In genomic region chr4:41475362-41475901, GRCh38 we compare ENCODE assay signal across 8 cellular contexts.
DNase-seq lines count a peak whose midpoint lies in the region; ATAC-seq and TF ChIP-seq lines count a peak whose summit lies in the region.
"Not testable (repeated sequence)": the region's sequence is repeated elsewhere in the genome, so short reads cannot be mapped to it uniquely, and the experiment has no call there.

No MANE protein-coding gene starts in this region.

- not testable (repeated sequence) for H3K36me3 ChIP-seq in left lung

- H3K4me3 ChIP-seq in fibroblast of the aortic adventitia (ENCODE audit: low read depth, low read length); left lung: not testable (repeated sequence)

- intact Hi-C loops in MCF 10A (cut with micrococcal nuclease): loop anchor here (5.0 kb wide), 1 partner anchor 113 kb away; no protein-coding TSS in a partner anchor
- intact Hi-C loops in left lung (cut with DNase I): not testable (repeated sequence)

- TF ChIP-seq CTCF in RWPE1 (conservative IDR thresholded peaks at IDR 0.05; ENCODE audit: low read depth); MCF 10A (IDR thresholded peaks at IDR 0.05; ENCODE audit: unreplicated experiment); fibroblast of the aortic adventitia (IDR thresholded peaks at IDR 0.05; ENCODE audit: insufficient read depth, low read length); left lung (IDR thresholded peaks at IDR 0.05): not testable (repeated sequence)

- BruUV-seq in MCF 10A (replicated peaks; lab: Mats Ljungman, UMichigan): not testable (repeated sequence)

- H3K4me1 Mint-ChIP-seq in MCF 10A (ENCODE audit: insufficient read depth, unreplicated experiment): peaks cover 21% of the 10 kb centered on the region

- peak overlapping the region; percentile 53 for H3K27ac Mint-ChIP-seq in MCF 10A (ENCODE audit: low read depth, unreplicated experiment)

- peak; percentile 58 for ATAC-seq in left lung

- DNase-seq in A172 (ENCODE audit: low spot score) (peak; percentile 37), EH (ENCODE audit: low read depth) (peak; percentile 63), LHCN-M2 (ENCODE audit: low read depth) (peak; percentile 9), NCI-H460 (ENCODE audit: extremely low read depth, low read depth) (peak; percentile 32), RWPE1 (ENCODE audit: low spot score) (peak; percentile 60), MCF 10A (ENCODE audit: unreplicated experiment) (peak; percentile 84), fibroblast of the aortic adventitia (ENCODE audit: low read depth) (peak; percentile 8)
- DNase-seq in left lung: not testable (repeated sequence)

- peak overlapping the region; percentile 18; the same call in 1 of the 2 replicates for H3K27ac ChIP-seq in RWPE1
- not testable (repeated sequence) for H3K27ac ChIP-seq in left lung

- H3K27me3 Mint-ChIP-seq in MCF 10A (ENCODE audit: insufficient read depth, unreplicated experiment): not testable (repeated sequence)

- not testable (repeated sequence) for H3K9me3 ChIP-seq in left lung

- H3K4me1 ChIP-seq in left lung: not testable (repeated sequence)

- POLR2A ChIA-PET in RWPE1 (lab: Yijun Ruan, JAX; ENCODE audit: low non-redundant PET): not testable (repeated sequence)
- POLR2A ChIA-PET in MCF 10A (lab: Yijun Ruan, JAX): interaction anchor here (0.8 kb wide), 1 partner anchor 60 kb away, joined by 3 read pairs; no protein-coding TSS in a partner anchor

- not testable (repeated sequence) for H3K9me3 Mint-ChIP-seq in MCF 10A (ENCODE audit: unreplicated experiment)

- H3K4me3 Mint-ChIP-seq in MCF 10A (ENCODE audit: unreplicated experiment): not testable (repeated sequence)

- not testable (repeated sequence) for H3K36me3 Mint-ChIP-seq in MCF 10A (ENCODE audit: insufficient read depth, unreplicated experiment)

- CTCF ChIA-PET in RWPE1 (lab: Yijun Ruan, JAX): not testable (repeated sequence)
- CTCF ChIA-PET in MCF 10A (lab: Yijun Ruan, JAX): interaction anchor here (0.7 kb wide), 1 partner anchor 1038 kb away, joined by 3 read pairs; no protein-coding TSS in a partner anchor

- not testable (repeated sequence) for H3K27me3 ChIP-seq in left lung
